Comparison of ENCODE assay signal across 8 cellular contexts in the genomic region with DNA sequence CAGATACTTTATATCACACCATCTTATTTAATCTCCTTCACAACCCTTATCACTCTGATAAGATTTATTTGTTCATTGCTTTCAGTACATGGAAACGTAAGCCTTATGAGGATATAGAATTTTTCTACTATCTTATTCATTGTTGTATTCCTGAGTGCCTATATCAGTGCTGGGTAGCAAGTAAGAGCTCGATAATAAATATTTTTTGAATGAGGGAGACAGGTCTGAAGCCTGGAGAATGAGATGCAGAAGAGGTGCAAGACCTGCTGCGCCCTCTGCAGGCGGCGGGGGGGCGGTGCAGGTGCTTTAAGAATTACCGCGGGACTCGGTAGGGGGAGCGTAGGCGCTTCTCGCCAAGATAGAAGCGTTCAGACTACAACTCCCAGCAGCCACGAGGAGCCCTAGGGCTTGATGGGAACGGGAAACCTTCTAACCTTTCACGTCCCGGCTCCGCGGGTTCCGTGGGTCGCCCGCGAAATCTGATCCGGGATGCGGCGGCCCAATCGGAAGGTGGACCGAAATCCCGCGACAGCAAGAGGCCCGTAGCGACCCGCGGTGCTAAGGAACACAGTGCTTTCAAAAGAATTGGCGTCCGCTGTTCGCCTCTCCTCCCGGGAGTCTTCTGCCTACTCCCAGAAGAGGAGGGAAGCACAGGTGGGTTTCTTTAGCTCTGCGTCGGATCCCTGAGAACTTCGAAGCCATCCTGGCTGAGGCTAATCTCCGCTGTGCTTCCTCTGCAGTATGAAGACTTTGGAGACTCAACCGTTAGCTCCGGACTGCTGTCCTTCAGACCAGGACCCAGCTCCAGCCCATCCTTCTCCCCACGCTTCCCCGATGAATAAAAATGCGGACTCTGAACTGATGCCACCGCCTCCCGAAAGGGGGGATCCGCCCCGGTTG. TPM values are rescaled to one million over a fixed set of nuclear protein-coding genes. Genes with fewer than 3 reads are reported as not detected.
DNase-seq lines count a peak whose midpoint lies in the region; ATAC-seq and TF ChIP-seq lines count a peak whose summit lies in the region.

A gene (plus strand): TSS at position 570 of the 900 bp plus-strand sequence. CDS start 172 bp downstream, at position 742.

- H3K9me3 Mint-ChIP-seq in GM23338 = no peaks in the 10 kb centered on the region; the same call in 2 of the 3 replicates
- peaks cover 0 to 9% (median 0%) of the 10 kb centered on the region in 11 donors for H3K9me3 Mint-ChIP-seq in naive thymus-derived CD4-positive, alpha-beta T cell
- no peaks in the 10 kb centered on the region for H3K9me3 Mint-ChIP-seq in stimulated activated naive B cell treated with anti-CD40 and anti-IgM and Interleukin-4, amounts not matched to agents 10 μg/mL and 1 μg/mL and 100 μg/mL, for 72 hours

- H3K4me1 Mint-ChIP-seq in GM23338 = peaks cover 26% of the 10 kb centered on the region
- peaks cover 31 to 47% (median 41%) of the 10 kb centered on the region in 7 donors for H3K4me1 Mint-ChIP-seq in naive thymus-derived CD4-positive, alpha-beta T cell
- H3K4me1 Mint-ChIP-seq in stimulated activated naive B cell treated with anti-CD40 and anti-IgM and Interleukin-4, amounts not matched to agents 10 μg/mL and 1 μg/mL and 100 μg/mL, for 72 hours = peaks cover 24 to 41% of the 10 kb centered on the region in 2 donors

- peak within 1 kb of the TSS; percentile 94 for H3K4me3 ChIP-seq in GM23338
- peak within 1 kb of the TSS; percentile 96 for H3K4me3 ChIP-seq in naive thymus-derived CD4-positive, alpha-beta T cell (ENCODE audit: low read length)

- H3K9me3 ChIP-seq in naive thymus-derived CD4-positive, alpha-beta T cell (ENCODE audit: control insufficient read depth in 2 of 3, low read length in 3 of 3) = no peaks in the 10 kb centered on the region

- peak within 1 kb of the TSS; percentile 100 for H3K27ac Mint-ChIP-seq in GM23338
- peak within 1 kb of the TSS; percentile 99 to 100 (median 100) for H3K27ac Mint-ChIP-seq in naive thymus-derived CD4-positive, alpha-beta T cell
- H3K27ac Mint-ChIP-seq in stimulated activated naive B cell treated with anti-CD40 and anti-IgM and Interleukin-4, amounts not matched to agents 10 μg/mL and 1 μg/mL and 100 μg/mL, for 72 hours = peak within 1 kb of the TSS; percentile 99

- peak; percentile 97 to 99 for TF ChIP-seq CTCF in GM23338 (conservative IDR thresholded peaks at IDR 0.05; ENCODE audit: low read depth in 2 of 2)
- peak; percentile 99 for TF ChIP-seq CTCF in LNCAP (IDR thresholded peaks at IDR 0.05)

- DNase-seq in ELF-1 (ENCODE audit: low read depth, low spot score) = peak; percentile 100
- DNase-seq in GM23338 (ENCODE audit: low spot score) = peak; percentile 100
- peak; percentile 91 for DNase-seq in RPMI8226
- DNase-seq in activated T-helper 1 cell treated with anti-CD3 and anti-CD28 coated beads, Interleukin-2, amount 50 U/mL, for 16 hours (ENCODE audit: low read depth in 1 of 2, low spot score in 1 of 2) = peak; percentile 92 to 93
- peak; percentile 99 for DNase-seq in fibroblast of gingiva (ENCODE audit: low read depth)
- peak; percentile 93 to 97 (median 96) for DNase-seq in naive thymus-derived CD4-positive, alpha-beta T cell
- peak; percentile 95 for DNase-seq in stimulated activated naive B cell treated with anti-CD40 and anti-IgM and Interleukin-4, amounts not matched to agents 10 μg/mL and 1 μg/mL and 100 μg/mL, for 72 hours

- CTCF ChIA-PET in naive thymus-derived CD4-positive, alpha-beta T cell (lab: Charles Lee) = interaction anchor here (0.6 to 3.4 kb wide), 26 partner anchors 9 to 468 kb away, joined by 3 to 25 read pairs (median 6); a partner anchor contains a TSS

- peaks cover 15% of the 10 kb centered on the region for H3K4me1 ChIP-seq in GM23338 (ENCODE audit: insufficient read depth)
- H3K4me1 ChIP-seq in naive thymus-derived CD4-positive, alpha-beta T cell (ENCODE audit: control insufficient read depth in 2 of 2, insufficient read depth in 2 of 2, low read length in 2 of 2) = peaks cover 28 to 31% of the 10 kb centered on the region in 2 donors

- H3K36me3 ChIP-seq in GM23338 (ENCODE audit: insufficient read depth) = no peaks in the 10 kb centered on the region
- peaks cover 0 to 14% (median 0%) of the 10 kb centered on the region in 3 experiments for H3K36me3 ChIP-seq in naive thymus-derived CD4-positive, alpha-beta T cell (ENCODE audit: control insufficient read depth in 2 of 3, insufficient read depth in 3 of 3, low read length in 3 of 3)

- POLR2A ChIA-PET in naive thymus-derived CD4-positive, alpha-beta T cell (lab: Charles Lee) = interaction anchor here (0.7 to 6.5 kb wide), 48 partner anchors 14 to 1212 kb away, joined by 3 to 101 read pairs (median 9); a partner anchor contains a TSS

- no peaks in the 10 kb centered on the region for H3K27me3 ChIP-seq in GM23338 (ENCODE audit: insufficient read depth)
- no peaks in the 10 kb centered on the region for H3K27me3 ChIP-seq in naive thymus-derived CD4-positive, alpha-beta T cell (ENCODE audit: control insufficient read depth in 2 of 2, insufficient read depth in 2 of 2, low read length in 2 of 2)

- peak within 1 kb of the TSS; percentile 98 for H3K4me2 ChIP-seq in GM23338

- peaks cover 52% of the 10 kb centered on the region for H3K36me3 Mint-ChIP-seq in GM23338 (ENCODE audit: low read depth)
- H3K36me3 Mint-ChIP-seq in naive thymus-derived CD4-positive, alpha-beta T cell = peaks cover 3 to 25% (median 9%) of the 10 kb centered on the region in 5 donors
- peaks cover 25 to 51% of the 10 kb centered on the region in 2 donors for H3K36me3 Mint-ChIP-seq in stimulated activated naive B cell treated with anti-CD40 and anti-IgM and Interleukin-4, amounts not matched to agents 10 μg/mL and 1 μg/mL and 100 μg/mL, for 72 hours

- H3F3A ChIP-seq in GM23338 (replicated peaks; ENCODE audit: low read depth) = peaks cover 15% of the 10 kb centered on the region

- intact Hi-C loops in naive thymus-derived CD4-positive, alpha-beta T cell (cut with micrococcal nuclease) = loop anchor here (1.0 to 10.0 kb wide), 33 partner anchors 29 to 1036 kb away; a partner anchor contains a TSS

- peak within 1 kb of the TSS; percentile 50; the same call in 1 of the 2 replicates for H2AFZ ChIP-seq in GM23338

- peak within 1 kb of the TSS; percentile 96 for H3K4me3 Mint-ChIP-seq in GM23338
- H3K4me3 Mint-ChIP-seq in naive thymus-derived CD4-positive, alpha-beta T cell = peak within 1 kb of the TSS; percentile 95 to 99 (median 97)
- peak within 1 kb of the TSS; percentile 88 to 91 for H3K4me3 Mint-ChIP-seq in stimulated activated naive B cell treated with anti-CD40 and anti-IgM and Interleukin-4, amounts not matched to agents 10 μg/mL and 1 μg/mL and 100 μg/mL, for 72 hours

- H3K27ac ChIP-seq in GM23338 (ENCODE audit: low read depth) = peak within 1 kb of the TSS; percentile 99
- H3K27ac ChIP-seq in naive thymus-derived CD4-positive, alpha-beta T cell (ENCODE audit: low read depth, low read length) = peak within 1 kb of the TSS; percentile 96

- H4K20me1 ChIP-seq in GM23338 (replicated peaks; ENCODE audit: insufficient read depth) = peaks cover 15% of the 10 kb centered on the region

- H3K79me2 ChIP-seq in GM23338 (replicated peaks; ENCODE audit: insufficient read depth) = peaks cover 52% of the 10 kb centered on the region

- peaks cover 45% of the 10 kb centered on the region for H3K27me3 Mint-ChIP-seq in GM23338 (ENCODE audit: insufficient read depth, low read depth, poor library complexity)
- no peaks in the 10 kb centered on the region for H3K27me3 Mint-ChIP-seq in naive thymus-derived CD4-positive, alpha-beta T cell
- no peaks in the 10 kb centered on the region for H3K27me3 Mint-ChIP-seq in stimulated activated naive B cell treated with anti-CD40 and anti-IgM and Interleukin-4, amounts not matched to agents 10 μg/mL and 1 μg/mL and 100 μg/mL, for 72 hours

- H3K9me2 ChIP-seq in GM23338 (ENCODE audit: insufficient read depth) = no peaks in the 10 kb centered on the region

- peak; percentile 85 for ATAC-seq in GM23338
- ATAC-seq in naive thymus-derived CD4-positive, alpha-beta T cell = peak; percentile 89
- ATAC-seq in stimulated activated naive B cell treated with anti-CD40 and anti-IgM and Interleukin-4, amounts not matched to agents 10 μg/mL and 1 μg/mL and 100 μg/mL, for 72 hours (replicated peaks) = peak; percentile 83 to 84

TF ChIP-seq in GM23338, 12 proteins besides CTCF, POLR2A, EP300 and RAD21 (continues in another document):
- TF ChIP-seq, protein P1, sequence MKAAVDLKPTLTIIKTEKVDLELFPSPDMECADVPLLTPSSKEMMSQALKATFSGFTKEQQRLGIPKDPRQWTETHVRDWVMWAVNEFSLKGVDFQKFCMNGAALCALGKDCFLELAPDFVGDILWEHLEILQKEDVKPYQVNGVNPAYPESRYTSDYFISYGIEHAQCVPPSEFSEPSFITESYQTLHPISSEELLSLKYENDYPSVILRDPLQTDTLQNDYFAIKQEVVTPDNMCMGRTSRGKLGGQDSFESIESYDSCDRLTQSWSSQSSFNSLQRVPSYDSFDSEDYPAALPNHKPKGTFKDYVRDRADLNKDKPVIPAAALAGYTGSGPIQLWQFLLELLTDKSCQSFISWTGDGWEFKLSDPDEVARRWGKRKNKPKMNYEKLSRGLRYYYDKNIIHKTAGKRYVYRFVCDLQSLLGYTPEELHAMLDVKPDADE (IDR thresholded peaks at IDR 0.05) = peak; percentile 92
- TF ChIP-seq EZH2phosphoT487 (IDR thresholded peaks at IDR 0.05; ENCODE audit: unreplicated experiment) (no peak), JUNB (IDR thresholded peaks at IDR 0.05; ENCODE audit: unreplicated experiment) (no peak), NANOG (IDR thresholded peaks at IDR 0.05; ENCODE audit: borderline replicate concordance) (no peak)

RNA-seq across cellular contexts. Expression of the gene that starts here (rescaled TPM):
- total RNA-seq in GM23338 (2014; rRNA removed; shearing (Covaris generic)) = 27.1 and 28.1 TPM in 2 replicates
- 33.3 and 33.5 TPM in 2 replicates for polyA plus RNA-seq in GM23338 (2016; fragmentation: Nextera tagmentation; extraction: Ambion mirVana)
- 10 to 100 TPM in 2 of 5 experiments, 1 to 10 TPM in 3; 6.7 to 21.1 (median 9.6) TPM for total RNA-seq in naive thymus-derived CD4-positive, alpha-beta T cell
- polyA plus RNA-seq in naive thymus-derived CD4-positive, alpha-beta T cell = 10 to 100 TPM in 1 of 2 donors, 1 to 10 TPM in 1; 9.6 to 18.9 TPM

Comparison
In these comparisons a context has a peak if more than half of its experiments do, and no peak if none do; other contexts are left out.
1. Peak in every context shown above with its lines: DNase-seq, ATAC-seq, H3K4me3 ChIP-seq and H3K27ac ChIP-seq.